In the genomic region with DNA sequence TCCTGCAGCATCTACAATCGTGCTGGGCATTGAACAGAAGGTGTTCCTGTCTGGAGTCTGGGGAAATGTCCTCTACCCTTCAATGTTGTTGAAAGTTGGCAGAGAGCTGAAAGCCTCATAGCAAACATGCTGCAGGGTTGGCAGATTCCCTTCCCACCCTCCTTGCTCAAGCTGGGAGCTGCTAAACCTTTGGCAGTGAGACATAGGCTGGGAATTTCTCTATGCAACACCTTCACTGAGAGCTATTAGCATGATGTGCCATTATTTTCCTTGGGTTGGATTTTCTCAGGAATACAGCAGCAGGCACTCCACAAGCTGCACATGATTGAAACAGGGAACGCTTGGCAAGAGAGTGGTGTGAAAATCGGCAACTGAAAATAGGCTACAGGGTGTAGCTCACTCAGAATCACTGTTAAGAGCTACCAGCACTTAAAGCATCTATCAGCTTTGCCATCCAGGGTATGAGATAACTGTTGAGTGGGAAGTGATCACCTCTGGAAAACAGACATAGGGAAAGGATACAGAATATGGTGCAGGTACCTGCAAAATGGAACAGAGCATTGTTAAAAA, we compare ENCODE assay signal across 26 cellular contexts. TPM values are rescaled to one million over a fixed set of nuclear protein-coding genes. Genes with fewer than 3 reads are reported as not detected.
DNase-seq lines count a peak whose midpoint lies in the region; FAIRE-seq and TF ChIP-seq lines count a peak whose summit lies in the region.
"Had no signal": no experiment of that assay in that cellular context is flagged by ENCODE, and none has a peak within 500 bp of the region (broad histone marks: within the 10 kb centered on the region; RNA-seq: fewer than 3 reads in every experiment).

No MANE protein-coding gene starts in this region.

- DNase-seq in Ammon's horn (ENCODE audit: low spot score) (peak; percentile 43), amniotic epithelial cell (ENCODE audit: low read depth) (peak; percentile 17), H1 (ENCODE audit: low read depth in 1 of 2, low spot score in 2 of 2) (no peak), medulla oblongata (ENCODE audit: extremely low spot score) (no peak), testis (no peak)
- no peak for DNase-seq in stimulated activated CD4-positive, alpha-beta T cell treated with anti-CD3 and anti-CD28 coated beads, Interleukin-4, amount 100 ng/mL, for 1 hour
- no peak for DNase-seq in activated T-helper 2 cell treated with anti-CD3 and anti-CD28 coated beads, Interferon-gamma antibody, Interleukin-2, Interleukin-4, amounts not matched to agents 10 μg/mL and 5 μg/mL and 100 μg/mL, durations not matched to agents 14 hours and 24 hours and 36 hours (ENCODE audit: low spot score)
- DNase-seq: AML-193; Calu3; CD8-positive, alpha-beta memory T cell; DMS53; GF-D8; H7; HFFc6; MV-4-11; NCI-H1105 treated with DMSO at 0.1 percent for 48 hours; NCI-H1694; NCI-H2081; NCI-H2171; NCI-H510A treated with DMSO at 0.1 percent for 48 hours; NCI-H82; Peyer's patch had no signal

- 79% methylated on average over 3 of the region's 3 CpGs; no CpG with 5 or more reads in 1 of the 2 experiments for WGBS in H1 (ENCODE audit: extremely low coverage in 1 of 2, insufficient coverage in 1 of 2, insufficient read length in 1 of 2, insufficient replicate concordance in 2 of 2, low coverage in 1 of 2, low lambda C conversion rate in 2 of 2, missing lambda C conversion rate in 1 of 2), 2 experiments
- WGBS in testis, 2 donors = 77 to 81% methylated on average over 3 of the region's 3 CpGs

- H3K4me1 ChIP-seq in H1 (replicated peaks in 1 of 4; ENCODE audit: control insufficient read depth in 3 of 4, insufficient read depth in 4 of 4, low read length in 3 of 4) (no peaks in the 10 kb centered on the region), testis (no peaks in the 10 kb centered on the region)
- H3K4me1 ChIP-seq: Peyer's patch had no signal

- no peak overlapping the region for H4K8ac ChIP-seq in H1 (ENCODE audit: extremely low read depth, insufficient read depth, low read length)

- H3K4me2 ChIP-seq in H1 (ENCODE audit: insufficient read depth in 1 of 2, low read depth in 2 of 2, low read length in 2 of 2) = no peak overlapping the region
- no peak overlapping the region for H3K4me2 ChIP-seq in neural cell (ENCODE audit: low read length)

- no peak for TF ChIP-seq POLR2A in H1 (IDR thresholded peaks at IDR 0.05; ENCODE audit: control extremely low read depth in 1 of 2, low read depth in 2 of 2, low read length in 2 of 2)
- no peak for TF ChIP-seq POLR2A in testis (IDR thresholded peaks at IDR 0.05)

- no peak overlapping the region for H3K18ac ChIP-seq in H1 (ENCODE audit: extremely low read depth, low read length)

- H2BK15ac ChIP-seq in H1 (ENCODE audit: low read length) = no peak overlapping the region

- no peak overlapping the region for H2BK20ac ChIP-seq in H1 (ENCODE audit: low read length)

- H3K4me3 Mint-ChIP-seq in activated T-helper 2 cell treated with anti-CD3 and anti-CD28 coated beads, Interferon-gamma antibody, Interleukin-2, Interleukin-4, amounts not matched to agents 10 μg/mL and 5 μg/mL and 100 μg/mL, durations not matched to agents 14 hours and 24 hours and 36 hours (ENCODE audit: low read depth) = no peak overlapping the region
- H3K4me3 Mint-ChIP-seq: CD8-positive, alpha-beta memory T cell; HFFc6; IgD-negative memory B cell had no signal

- no peak overlapping the region for H4K91ac ChIP-seq in H1 (replicated peaks; ENCODE audit: insufficient read length, low read length)

- POLR2A ChIA-PET in H1 (lab: Charles Lee; ENCODE audit: partially characterized antibody) = no interaction called here

- no peaks in the 10 kb centered on the region for H4K20me1 ChIP-seq in H1 (replicated peaks in 1 of 2; ENCODE audit: control insufficient read depth in 1 of 2, insufficient read depth in 2 of 2, low read length in 2 of 2)
- no peaks in the 10 kb centered on the region for H4K20me1 ChIP-seq in neural cell (ENCODE audit: insufficient read depth)

- H3K9me3 Mint-ChIP-seq in activated T-helper 2 cell treated with anti-CD3 and anti-CD28 coated beads, Interferon-gamma antibody, Interleukin-2, Interleukin-4, amounts not matched to agents 10 μg/mL and 5 μg/mL and 100 μg/mL, durations not matched to agents 14 hours and 24 hours and 36 hours = peaks cover 7% of the 10 kb centered on the region
- H3K9me3 Mint-ChIP-seq: CD8-positive, alpha-beta memory T cell; HFFc6 had no signal

- H3K56ac ChIP-seq in H1 (replicated peaks; ENCODE audit: insufficient read length, low read depth, low read length) = no peak overlapping the region

- no peak overlapping the region for H3K4ac ChIP-seq in H1 (replicated peaks; ENCODE audit: insufficient read length, low read depth, low read length)

- H2AFZ ChIP-seq in H1 (ENCODE audit: low read length) (no peak overlapping the region), neural cell (ENCODE audit: low read depth, low read length) (no peak overlapping the region)

- no peaks in the 10 kb centered on the region for H3K79me2 ChIP-seq in H1 (ENCODE audit: control insufficient read depth in 1 of 2, insufficient read depth in 2 of 2, low read length in 2 of 2)
- H3K79me2 ChIP-seq in neural cell (replicated peaks; ENCODE audit: insufficient read depth, low read length) = no peaks in the 10 kb centered on the region

- no peak overlapping the region for H3K27ac ChIP-seq in H1 (ENCODE audit: low read depth, low read length)
- no peak overlapping the region for H3K27ac ChIP-seq in neural cell (ENCODE audit: low read length)
- H3K27ac ChIP-seq in testis = no peak overlapping the region
- H3K27ac ChIP-seq: C4-2B, Peyer's patch, SJSA1 had no signal

- no peak overlapping the region for H2BK12ac ChIP-seq in H1 (ENCODE audit: low read depth, low read length)

- intact Hi-C loops in activated T-helper 2 cell treated with anti-CD3 and anti-CD28 coated beads, Interferon-gamma antibody, Interleukin-2, Interleukin-4, amounts not matched to agents 10 μg/mL and 5 μg/mL and 100 μg/mL, durations not matched to agents 14 hours and 24 hours and 36 hours (cut with micrococcal nuclease) = no loop called here
- intact Hi-C loops in testis (cut with DNase I; ENCODE audit: low total_unique reads) = no loop called here

- CTCF ChIA-PET in H1 (lab: Charles Lee; ENCODE audit: partially characterized antibody) = interaction anchor here (1.2 to 3.4 kb wide), 2 partner anchors 19 to 45 kb away, joined by 5 to 13 read pairs; no protein-coding TSS in a partner anchor

- H2BK5ac ChIP-seq in H1 (ENCODE audit: low read depth, low read length) = no peak overlapping the region

- peak overlapping the region; percentile 12 for H3K23ac ChIP-seq in H1 (ENCODE audit: insufficient read length)

- no peak for TF ChIP-seq RAD21 in H1 (IDR thresholded peaks at IDR 0.05 in 1 of 2, conservative IDR thresholded peaks at IDR 0.05 in 1 of 2; ENCODE audit: low read depth in 2 of 2, low read length in 2 of 2)
- TF ChIP-seq RAD21 in neural cell (conservative IDR thresholded peaks at IDR 0.05) = no peak

- H3K27me3 ChIP-seq in H1 (replicated peaks in 1 of 4; ENCODE audit: control insufficient read depth in 3 of 4, extremely low read depth in 1 of 4, insufficient read depth in 3 of 4, low read length in 3 of 4) (peaks cover 1 to 9% (median 2%) of the 10 kb centered on the region in 4 experiments; a peak in 3 of 7 replicates), neural cell (ENCODE audit: insufficient read depth, low read depth, low read length) (no peaks in the 10 kb centered on the region), testis (no peaks in the 10 kb centered on the region)
- H3K27me3 ChIP-seq: Peyer's patch had no signal

- H2BK120ac ChIP-seq in H1 (replicated peaks; ENCODE audit: low read depth, low read length) = no peak overlapping the region

- H3K79me1 ChIP-seq in H1 (ENCODE audit: low read depth, low read length) = no peaks in the 10 kb centered on the region

- no peaks in the 10 kb centered on the region for H3K36me3 ChIP-seq in H1 (ENCODE audit: control insufficient read depth in 2 of 4, insufficient read depth in 4 of 4, low read length in 3 of 4)
- H3K36me3 ChIP-seq in neural cell (ENCODE audit: insufficient read depth, low read length) = no peaks in the 10 kb centered on the region
- no peaks in the 10 kb centered on the region for H3K36me3 ChIP-seq in testis (ENCODE audit: low read depth, missing control alignments)
- H3K36me3 ChIP-seq: Peyer's patch, SJSA1 had no signal

- no peak for FAIRE-seq in H1 (lab: Jason Lieb, UNC)

- H3K9me3 ChIP-seq in H1 (ENCODE audit: insufficient read depth in 2 of 2, low read depth in 1 of 2, low read length in 1 of 2) (no peaks in the 10 kb centered on the region), neural cell (ENCODE audit: low read length) (no peaks in the 10 kb centered on the region), testis (no peaks in the 10 kb centered on the region)
- H3K9me3 ChIP-seq: Peyer's patch, SJSA1 had no signal

- H3K4me1 Mint-ChIP-seq in activated T-helper 2 cell treated with anti-CD3 and anti-CD28 coated beads, Interferon-gamma antibody, Interleukin-2, Interleukin-4, amounts not matched to agents 10 μg/mL and 5 μg/mL and 100 μg/mL, durations not matched to agents 14 hours and 24 hours and 36 hours (ENCODE audit: low read depth) = peaks cover 27% of the 10 kb centered on the region

- H3F3A ChIP-seq in neural cell (ENCODE audit: insufficient read depth, low read length, poor library complexity, severe bottlenecking) = no peaks in the 10 kb centered on the region

- TF ChIP-seq CTCF in H1 (IDR thresholded peaks at IDR 0.05; ENCODE audit: control extremely low read depth in 1 of 3, insufficient read depth in 1 of 3, low read depth in 1 of 3, low read length in 3 of 3) (no peak), neural cell (IDR thresholded peaks at IDR 0.05; ENCODE audit: poor library complexity, severe bottlenecking) (no peak), testis (IDR thresholded peaks at IDR 0.05) (no peak)

- H3K4me3 ChIP-seq in H1 (ENCODE audit: extremely low read depth in 1 of 4, insufficient read depth in 2 of 4, low read depth in 3 of 4, low read length in 4 of 4) (no peak overlapping the region), neural cell (ENCODE audit: low read length) (no peak overlapping the region), testis (no peak overlapping the region)
- H3K4me3 ChIP-seq: Peyer's patch, SJSA1 had no signal

- no peaks in the 10 kb centered on the region for H3K9me2 ChIP-seq in neural cell (ENCODE audit: insufficient read depth, low read length)

- H2AK5ac ChIP-seq in H1 (ENCODE audit: low read depth, low read length) = no peak overlapping the region

- H3K27me3 Mint-ChIP-seq in activated T-helper 2 cell treated with anti-CD3 and anti-CD28 coated beads, Interferon-gamma antibody, Interleukin-2, Interleukin-4, amounts not matched to agents 10 μg/mL and 5 μg/mL and 100 μg/mL, durations not matched to agents 14 hours and 24 hours and 36 hours (ENCODE audit: low read depth) = peaks cover 52% of the 10 kb centered on the region

- H3K14ac ChIP-seq in H1 (ENCODE audit: insufficient read length) = no peak overlapping the region

- H3K9ac ChIP-seq in H1 (replicated peaks in 1 of 4; ENCODE audit: extremely low read depth in 1 of 4, low read depth in 3 of 4, low read length in 3 of 4) (no peak overlapping the region), neural cell (ENCODE audit: low read length) (no peak overlapping the region)

- no peak overlapping the region for H3K27ac Mint-ChIP-seq in activated T-helper 2 cell treated with anti-CD3 and anti-CD28 coated beads, Interferon-gamma antibody, Interleukin-2, Interleukin-4, amounts not matched to agents 10 μg/mL and 5 μg/mL and 100 μg/mL, durations not matched to agents 14 hours and 24 hours and 36 hours
- H3K27ac Mint-ChIP-seq: HFFc6, IgD-negative memory B cell had no signal

- no peak for TF ChIP-seq EP300 in H1 (IDR thresholded peaks at IDR 0.05; ENCODE audit: borderline replicate concordance in 1 of 2, low read depth in 2 of 2, low read length in 2 of 2)
- no peak for TF ChIP-seq EP300 in neural cell (conservative IDR thresholded peaks at IDR 0.05; ENCODE audit: poor library complexity, severe bottlenecking)

- H3K23me2 ChIP-seq in H1 (ENCODE audit: low read depth, low read length) = no peaks in the 10 kb centered on the region

- H3K36me3 Mint-ChIP-seq in activated T-helper 2 cell treated with anti-CD3 and anti-CD28 coated beads, Interferon-gamma antibody, Interleukin-2, Interleukin-4, amounts not matched to agents 10 μg/mL and 5 μg/mL and 100 μg/mL, durations not matched to agents 14 hours and 24 hours and 36 hours (ENCODE audit: low read depth) = no peaks in the 10 kb centered on the region
- H3K36me3 Mint-ChIP-seq: CD8-positive, alpha-beta memory T cell had no signal

- H4K5ac ChIP-seq in H1 (ENCODE audit: insufficient read length, low read depth, low read length) = no peak overlapping the region

RNA-seq across cellular contexts. Expression of a gene that starts 9.6 kb away (rescaled TPM):
- 11.4 and 12.7 TPM in 2 replicates for total RNA-seq in H1 (2021; fragmentation: NEBNext Ultra II Directional; extraction: Animal tissue kit (Norgen Biotek cat#: 25700))
- polyA plus RNA-seq in H1 (2011; rRNA removed) (6.2 and 10.5 TPM in 2 replicates), neural cell (27.0 and 34.7 TPM in 2 replicates), testis (ENCODE audit: insufficient read depth, low read depth, low replicate concordance) (45.4 TPM)
- polyA plus RNA-seq in H1 (2011; cell fraction: cytosol; rRNA removed) = 9.3 TPM
- 4.7 TPM for polyA plus RNA-seq in H1 (2011; cell fraction: nucleus; rRNA removed)
- 11.4 to 12.6 TPM (median 12.1 TPM) in 4 replicates for polyA plus RNA-seq in H1 (2012, experiment 1 of 2)
- 5.5 TPM for polyA plus RNA-seq in H1 (2012, experiment 2 of 2)
- polyA plus RNA-seq in H1 (2013, experiment 1 of 2) = 9.4 TPM
- polyA plus RNA-seq in H1 (2013, experiment 2 of 2) = 10.6 TPM
- 5.5 and 11.1 TPM in 2 replicates for polyA minus RNA-seq in H1 (2011; rRNA and poly(A)+ RNA removed)
- 5.0 TPM for polyA minus RNA-seq in H1 (2011; cell fraction: cytosol; rRNA and poly(A)+ RNA removed)
- polyA minus RNA-seq in H1 (2011; cell fraction: nucleus; rRNA and poly(A)+ RNA removed) = 6.3 TPM
- polyA minus RNA-seq in neural cell = 27.3 and 29.3 TPM in 2 replicates
- 32.2 and 32.7 TPM in 2 replicates for total RNA-seq in activated T-helper 2 cell treated with anti-CD3 and anti-CD28 coated beads, Interferon-gamma antibody, Interleukin-2, Interleukin-4, amounts not matched to agents 10 μg/mL and 5 μg/mL and 100 μg/mL, durations not matched to agents 14 hours and 24 hours and 36 hours
- total RNA-seq in testis = 10 to 100 TPM; 39.9 to 45.8 TPM

Comparison
In these comparisons a context has a peak if more than half of its experiments do, and no peak if none do; other contexts are left out.
1. DNase-seq: peak in Ammon's horn (single experiment) and amniotic epithelial cell (single experiment); none in H1 (0 of 2), medulla oblongata (single experiment), stimulated activated CD4-positive, alpha-beta T cell treated with anti-CD3 and anti-CD28 coated beads, Interleukin-4, amount 100 ng/mL, for 1 hour (single experiment), activated T-helper 2 cell treated with anti-CD3 and anti-CD28 coated beads, Interferon-gamma antibody, Interleukin-2, Interleukin-4, amounts not matched to agents 10 μg/mL and 5 μg/mL and 100 μg/mL, durations not matched to agents 14 hours and 24 hours and 36 hours (single experiment) and testis (single experiment).